14 cellular contexts compared by ENCODE assay signal in the genomic region with DNA sequence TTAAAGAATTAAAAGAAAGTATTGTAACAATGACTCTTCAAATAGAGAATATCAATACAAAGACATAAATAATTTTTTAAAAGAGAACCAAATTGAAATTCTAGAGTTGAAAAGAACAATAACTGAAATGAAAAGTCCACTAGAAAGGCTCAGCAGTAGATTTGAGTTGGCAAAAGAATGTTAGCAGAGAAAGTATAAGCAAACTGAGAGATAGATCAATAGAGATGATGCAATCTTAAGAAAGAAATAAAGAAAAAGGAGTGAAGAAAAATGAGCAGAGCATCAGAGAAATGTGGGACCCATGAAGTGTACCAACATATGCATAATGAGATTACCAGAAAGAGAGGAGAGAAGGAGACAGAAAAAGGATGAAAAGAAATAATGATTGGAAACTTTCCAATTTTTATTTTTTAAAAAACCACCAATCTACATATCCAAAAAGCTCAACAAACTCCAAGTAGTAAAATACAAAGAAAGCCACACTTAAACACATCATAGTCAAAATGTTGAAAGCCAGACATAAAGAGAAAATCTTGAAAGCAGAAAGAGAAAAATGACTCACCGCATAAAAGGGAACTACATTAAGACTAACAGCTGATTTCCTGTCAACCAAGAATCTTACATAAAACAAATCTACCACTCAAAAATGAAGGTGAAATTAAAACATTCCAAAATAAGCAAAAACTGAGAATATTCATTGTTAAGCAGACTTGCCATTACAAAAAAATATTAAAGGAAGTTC. TPM values are rescaled to one million over a fixed set of nuclear protein-coding genes. Genes with fewer than 3 reads are reported as not detected.
A peak's percentile ranks its signal among the peaks of the same experiment; 100 is the strongest.
DNase-seq lines count a peak whose midpoint lies in the region; ATAC-seq and TF ChIP-seq lines count a peak whose summit lies in the region.
"Had no signal": no experiment of that assay in that cellular context is flagged by ENCODE, and none has a peak within 500 bp of the region (broad histone marks: within the 10 kb centered on the region; RNA-seq: fewer than 3 reads in every experiment).

No MANE protein-coding gene starts in this region.

- H3K4me3 Mint-ChIP-seq in stimulated activated naive CD8-positive, alpha-beta T cell treated with anti-CD3 and anti-CD28 coated beads, Interleukin-15, Interleukin-2, amounts not matched to agents 100 ng/mL and 50 ng/mL, for 24 hours, result no peak overlapping the region
- no peak overlapping the region for H3K4me3 Mint-ChIP-seq in activated naive CD8-positive, alpha-beta T cell

- TF ChIP-seq CTCF in spleen (IDR thresholded peaks at IDR 0.05 in 8 of 11, conservative IDR thresholded peaks at IDR 0.05 in 3 of 11), result no peak

- peaks cover 4 to 52% (median 36%) of the 10 kb centered on the region in 8 donors for H3K9me3 ChIP-seq in spleen

- H3K36me3 ChIP-seq in spleen, result peaks cover 0 to 26% (median 11%) of the 10 kb centered on the region in 6 donors
- H3K36me3 ChIP-seq: thoracic aorta had no signal

- no peak for ATAC-seq in stimulated activated naive CD8-positive, alpha-beta T cell treated with anti-CD3 and anti-CD28 coated beads, Interleukin-15, Interleukin-2, amounts not matched to agents 100 U/mL and 50 U/mL, for 24 hours
- no peak for ATAC-seq in HG03378 (IDR thresholded peaks at IDR 0.05; ENCODE audit: unreplicated experiment)
- ATAC-seq in GM19455 (IDR thresholded peaks at IDR 0.05; ENCODE audit: unreplicated experiment), result no peak
- ATAC-seq: left ventricle myocardium superior had no signal

- no peak overlapping the region for H3K4me3 ChIP-seq in spleen
- H3K4me3 ChIP-seq: BLaER1, thoracic aorta had no signal

- peaks cover 0 to 17% (median 2%) of the 10 kb centered on the region in 6 donors for H3K4me1 ChIP-seq in spleen

- peak overlapping the region; percentile 87 for H3K27ac Mint-ChIP-seq in stimulated activated naive CD8-positive, alpha-beta T cell treated with anti-CD3 and anti-CD28 coated beads, Interleukin-15, Interleukin-2, amounts not matched to agents 100 ng/mL and 50 ng/mL, for 24 hours
- peak overlapping the region; percentile 62 for H3K27ac Mint-ChIP-seq in activated naive CD8-positive, alpha-beta T cell

- intact Hi-C loops in spleen (cut with DNase I; ENCODE audit: low total_unique reads), result no loop called here

- DNase-seq in stimulated activated naive CD8-positive, alpha-beta T cell treated with anti-CD3 and anti-CD28 coated beads, Interleukin-15, Interleukin-2, amounts not matched to agents 100 U/mL and 50 U/mL, for 24 hours, result no peak
- peak; percentile 78 for DNase-seq in NOMO-1 treated with DMSO at 0.1 percent for 48 hours (lab: John Stamatoyannopoulos, UW; ENCODE audit: unreplicated experiment)
- no peak for DNase-seq in spleen
- DNase-seq: left ventricle myocardium superior, NCI-H1092, NCI-H748 treated with DMSO at 0.1 percent for 48 hours, RPMI8226 had no signal

- peaks cover 17% of the 10 kb centered on the region for H3K36me3 Mint-ChIP-seq in stimulated activated naive CD8-positive, alpha-beta T cell treated with anti-CD3 and anti-CD28 coated beads, Interleukin-15, Interleukin-2, amounts not matched to agents 100 ng/mL and 50 ng/mL, for 24 hours (ENCODE audit: low read depth)
- no peaks in the 10 kb centered on the region for H3K36me3 Mint-ChIP-seq in activated naive CD8-positive, alpha-beta T cell

- peak overlapping the region in 3 of 8 donors; percentile 3 to 35 (median 19) for H3K27ac ChIP-seq in spleen
- H3K27ac ChIP-seq: BLaER1, thoracic aorta had no signal

- no peaks in the 10 kb centered on the region for H3K27me3 Mint-ChIP-seq in stimulated activated naive CD8-positive, alpha-beta T cell treated with anti-CD3 and anti-CD28 coated beads, Interleukin-15, Interleukin-2, amounts not matched to agents 100 ng/mL and 50 ng/mL, for 24 hours
- H3K27me3 Mint-ChIP-seq in activated naive CD8-positive, alpha-beta T cell, result peaks cover 2% of the 10 kb centered on the region

- H3K9me3 Mint-ChIP-seq in stimulated activated naive CD8-positive, alpha-beta T cell treated with anti-CD3 and anti-CD28 coated beads, Interleukin-15, Interleukin-2, amounts not matched to agents 100 ng/mL and 50 ng/mL, for 24 hours, result peaks cover 30% of the 10 kb centered on the region
- peaks cover 8% of the 10 kb centered on the region for H3K9me3 Mint-ChIP-seq in activated naive CD8-positive, alpha-beta T cell (ENCODE audit: low read depth)

- H3K27me3 ChIP-seq in spleen (replicated peaks in 1 of 7), result peaks cover 0 to 18% (median 0%) of the 10 kb centered on the region in 7 donors
- H3K27me3 ChIP-seq: BLaER1 had no signal

- TF ChIP-seq POLR2A in spleen (IDR thresholded peaks at IDR 0.05), result no peak

- H3K4me1 Mint-ChIP-seq in stimulated activated naive CD8-positive, alpha-beta T cell treated with anti-CD3 and anti-CD28 coated beads, Interleukin-15, Interleukin-2, amounts not matched to agents 100 ng/mL and 50 ng/mL, for 24 hours (ENCODE audit: low read depth), result peaks cover 24% of the 10 kb centered on the region
- H3K4me1 Mint-ChIP-seq in activated naive CD8-positive, alpha-beta T cell (ENCODE audit: low read depth), result peaks cover 7% of the 10 kb centered on the region

- 25 to 54% (median 41%) methylated on average over 1 of the region's 1 CpG for WGBS in spleen, 5 donors

RNA-seq across cellular contexts. Expression of a gene that starts 20.9 kb away (rescaled TPM):
- total RNA-seq in spleen, result 100 to 1,000 TPM in 6 of 7 donors, 10 to 100 TPM in 1; 89.0 to 222 (median 146) TPM
- polyA plus RNA-seq in spleen, result 100 to 1,000 TPM; 116 to 178 (median 162) TPM
- total RNA-seq: osteocyte had no signal

RNA-seq across cellular contexts. Expression of a gene that starts 31.8 kb away (rescaled TPM):
- 100 to 1,000 TPM in 1 of 7 donors, 10 to 100 TPM in 6; 35.9 to 110 (median 61.3) TPM for total RNA-seq in spleen
- polyA plus RNA-seq in spleen, result 10 to 100 TPM; 14.2 to 19.7 (median 16.3) TPM
- total RNA-seq: osteocyte had no signal
